ENCODE assay signal across 8 cellular contexts in genomic region chrX:64205441-64205734, GRCh38. TPM values are rescaled to one million over a fixed set of nuclear protein-coding genes. Genes with fewer than 3 reads are reported as not detected.
DNase-seq lines count a peak whose midpoint lies in the region; ATAC-seq and TF ChIP-seq lines count a peak whose summit lies in the region.

AMER1 (minus strand) TSS chrX:64205708; CDS start chrX:64193286, 12,422 bp downstream.

- no peak for DNase-seq in CD4-positive, alpha-beta T cell
- no peak for DNase-seq in activated naive CD4-positive, alpha-beta T cell treated with anti-CD3 and anti-CD28 coated beads, Interleukin-2, amount 50 U/mL, for 72 hours (ENCODE audit: low spot score in 2 of 2)
- DNase-seq in iPS DF 6.9 (ENCODE audit: low read depth, low spot score) (no peak), GM13977 (ENCODE audit: low spot score) (no peak), superior temporal gyrus (ENCODE audit: extremely low spot score) (no peak)
- no peak for DNase-seq in stimulated activated naive B cell treated with anti-CD40 and anti-IgM and Interleukin-4, amounts not matched to agents 10 μg/mL and 1 μg/mL and 100 μg/mL, for 72 hours

- no peaks in the 10 kb centered on the region for H3K9me3 Mint-ChIP-seq in CD4-positive, alpha-beta T cell
- H3K9me3 Mint-ChIP-seq in activated naive CD4-positive, alpha-beta T cell treated with anti-CD3 and anti-CD28 coated beads, Interleukin-2, amount 50 U/mL, for 72 hours: no peaks in the 10 kb centered on the region
- H3K9me3 Mint-ChIP-seq in stimulated activated naive B cell treated with anti-CD40 and anti-IgM and Interleukin-4, amounts not matched to agents 10 μg/mL and 1 μg/mL and 100 μg/mL, for 72 hours: no peaks in the 10 kb centered on the region

- CTCF ChIA-PET in CD4-positive, alpha-beta T cell (lab: Charles Lee): no interaction called here

- no peak for TF ChIP-seq CTCF in CD4-positive, alpha-beta T cell (IDR thresholded peaks at IDR 0.05)
- TF ChIP-seq CTCF in GM13977 (IDR thresholded peaks at IDR 0.05; ENCODE audit: extremely low read depth, insufficient read depth, missing control alignments): no peak

- in situ Hi-C loops in GM13977 (cut with MboI; ENCODE audit: low pct_unique_long_range_greater_than_20kb, low sequenced_read_pairs, unreplicated experiment): loop anchor here (25.0 kb wide), 1 partner anchor 93 kb away; no protein-coding TSS in a partner anchor

- peaks cover 3% of the 10 kb centered on the region; the same call in 1 of the 2 replicates for H3K4me1 ChIP-seq in iPS DF 6.9 (ENCODE audit: control insufficient read depth, insufficient read depth, low read length)

- peak within 1 kb of the TSS; percentile 74 for H3K4me3 ChIP-seq in iPS DF 6.9 (ENCODE audit: low read length)

- intact Hi-C loops in CD4-positive, alpha-beta T cell (cut with DNase I, micrococcal nuclease): loop anchor here (1.0 to 10.0 kb wide), 6 partner anchors 190 to 1329 kb away; partner anchors contain the start of genes LAS1L (in 2 of the 2), ZC4H2 (in 2 of the 2), MTMR8 (in 1 of the 2) and ZC3H12B (in 1 of the 2)

- H3K27ac ChIP-seq in CD4-positive, alpha-beta T cell (ENCODE audit: low read depth, low read length): peak within 1 kb of the TSS; percentile 81
- no peak within 1 kb of the TSS for H3K27ac ChIP-seq in iPS DF 6.9 (ENCODE audit: low read length)

- H3K9me3 ChIP-seq in CD4-positive, alpha-beta T cell (ENCODE audit: control insufficient read depth, low read length): no peaks in the 10 kb centered on the region
- no peaks in the 10 kb centered on the region for H3K9me3 ChIP-seq in iPS DF 6.9 (ENCODE audit: control insufficient read depth, insufficient read depth, low read length)

- H3K36me3 ChIP-seq in iPS DF 6.9 (ENCODE audit: control insufficient read depth, insufficient read depth, low read length): no peaks in the 10 kb centered on the region

- peak within 1 kb of the TSS; percentile 99 for H3K4me3 Mint-ChIP-seq in CD4-positive, alpha-beta T cell
- H3K4me3 Mint-ChIP-seq in stimulated activated naive B cell treated with anti-CD40 and anti-IgM and Interleukin-4, amounts not matched to agents 10 μg/mL and 1 μg/mL and 100 μg/mL, for 72 hours: peak within 1 kb of the TSS; percentile 90 to 95

- peak within 1 kb of the TSS; percentile 90 for H3K27ac Mint-ChIP-seq in CD4-positive, alpha-beta T cell
- H3K27ac Mint-ChIP-seq in activated naive CD4-positive, alpha-beta T cell treated with anti-CD3 and anti-CD28 coated beads, Interleukin-2, amount 50 U/mL, for 72 hours: peak within 1 kb of the TSS; percentile 65 to 82
- H3K27ac Mint-ChIP-seq in stimulated activated naive B cell treated with anti-CD40 and anti-IgM and Interleukin-4, amounts not matched to agents 10 μg/mL and 1 μg/mL and 100 μg/mL, for 72 hours: peak within 1 kb of the TSS; percentile 98

- no CpG with 5 or more reads among the region's 29 CpGs for WGBS in iPS DF 6.9 (ENCODE audit: insufficient coverage, insufficient read length)

- H3K27me3 Mint-ChIP-seq in CD4-positive, alpha-beta T cell: no peaks in the 10 kb centered on the region
- no peaks in the 10 kb centered on the region for H3K27me3 Mint-ChIP-seq in stimulated activated naive B cell treated with anti-CD40 and anti-IgM and Interleukin-4, amounts not matched to agents 10 μg/mL and 1 μg/mL and 100 μg/mL, for 72 hours

- peaks cover 22% of the 10 kb centered on the region for H3K4me1 Mint-ChIP-seq in CD4-positive, alpha-beta T cell (ENCODE audit: low read depth)
- H3K4me1 Mint-ChIP-seq in stimulated activated naive B cell treated with anti-CD40 and anti-IgM and Interleukin-4, amounts not matched to agents 10 μg/mL and 1 μg/mL and 100 μg/mL, for 72 hours: peaks cover 5 to 17% of the 10 kb centered on the region in 2 donors

- no peaks in the 10 kb centered on the region for H3K27me3 ChIP-seq in CD4-positive, alpha-beta T cell (ENCODE audit: control insufficient read depth, insufficient read depth, low read length)
- H3K27me3 ChIP-seq in iPS DF 6.9 (ENCODE audit: control insufficient read depth, insufficient read depth, low read length): no peaks in the 10 kb centered on the region; the same call in 1 of the 2 replicates

- ATAC-seq in CD4-positive, alpha-beta T cell (ENCODE audit: poor library complexity): no peak
- ATAC-seq in GM19452 (IDR thresholded peaks at IDR 0.05; ENCODE audit: unreplicated experiment) (peak; percentile 42), HG03439 (IDR thresholded peaks at IDR 0.05; ENCODE audit: unreplicated experiment) (peak; percentile 50)
- ATAC-seq in activated naive CD4-positive, alpha-beta T cell treated with anti-CD3 and anti-CD28 coated beads, Interleukin-2, amount 50 U/mL, for 72 hours: peak in 1 of 2 donors; percentile 66
- peak; percentile 56 to 60 for ATAC-seq in stimulated activated naive B cell treated with anti-CD40 and anti-IgM and Interleukin-4, amounts not matched to agents 10 μg/mL and 1 μg/mL and 100 μg/mL, for 72 hours (replicated peaks)

- POLR2A ChIA-PET in CD4-positive, alpha-beta T cell (lab: Charles Lee): interaction anchor here (0.7 to 3.0 kb wide), 5 partner anchors 190 to 1329 kb away, joined by 4 to 14 read pairs (median 6); partner anchors contain the start of genes LAS1L, MTMR8 and ZC3H12B

- H3K36me3 Mint-ChIP-seq in CD4-positive, alpha-beta T cell (ENCODE audit: low read depth): peaks cover 5% of the 10 kb centered on the region
- no peaks in the 10 kb centered on the region for H3K36me3 Mint-ChIP-seq in activated naive CD4-positive, alpha-beta T cell treated with anti-CD3 and anti-CD28 coated beads, Interleukin-2, amount 50 U/mL, for 72 hours
- no peaks in the 10 kb centered on the region for H3K36me3 Mint-ChIP-seq in stimulated activated naive B cell treated with anti-CD40 and anti-IgM and Interleukin-4, amounts not matched to agents 10 μg/mL and 1 μg/mL and 100 μg/mL, for 72 hours

RNA-seq across cellular contexts. Expression of gene AMER1, which starts in this region (rescaled TPM):
- 1 to 10 TPM; 2.9 to 3.0 TPM for total RNA-seq in CD4-positive, alpha-beta T cell
- 1 to 10 TPM; 2.8 to 3.3 TPM for total RNA-seq in activated naive CD4-positive, alpha-beta T cell treated with anti-CD3 and anti-CD28 coated beads, Interleukin-2, amount 50 U/mL, for 72 hours
